In genomic region chr3:53495518-53496501, GRCh38 we compare ENCODE assay signal across 8 cellular contexts. TPM values are rescaled to one million over a fixed set of nuclear protein-coding genes. Genes with fewer than 3 reads are reported as not detected.
A peak's percentile ranks its signal among the peaks of the same experiment; 100 is the strongest.
DNase-seq lines count a peak whose midpoint lies in the region; ATAC-seq lines count a peak whose summit lies in the region.

No MANE protein-coding gene starts in this region.

- no peaks in the 10 kb centered on the region for H3K36me3 ChIP-seq in SJCRH30

- ATAC-seq in activated T-cell treated with anti-CD3 and anti-CD28 coated beads, Interleukin-2, amount 50 U/mL, for 4 hours = peak in 1 of 2 donors; percentile 19
- ATAC-seq in right cardiac atrium = peak; percentile 58 to 59
- ATAC-seq in sciatic nerve = peak; percentile 70
- no peak for ATAC-seq in GM21381 (IDR thresholded peaks at IDR 0.05; ENCODE audit: unreplicated experiment)
- ATAC-seq in GM21447 (IDR thresholded peaks at IDR 0.05; ENCODE audit: unreplicated experiment) = no peak

- H3K4me1 ChIP-seq in right cardiac atrium (ENCODE audit: control insufficient read depth, insufficient read depth, low read length) (peaks cover 2% of the 10 kb centered on the region), SJCRH30 (no peaks in the 10 kb centered on the region)

- intact Hi-C loops in right cardiac atrium (cut with DNase I) = no loop called here
- intact Hi-C loops in sciatic nerve (cut with DNase I) = no loop called here

- H3K4me3 Mint-ChIP-seq in activated T-cell treated with anti-CD3 and anti-CD28 coated beads, Interleukin-2, amount 50 U/mL, for 4 hours = peak overlapping the region; percentile 41

- DNase-seq in NCI-H1417 (lab: John Stamatoyannopoulos, UW) = peak; percentile 33 to 77 (median 59)
- DNase-seq in NCI-H1417 treated with DMSO at 0.1 percent for 48 hours (lab: John Stamatoyannopoulos, UW) = no peak
- no peak for DNase-seq in activated T-cell treated with anti-CD3 and anti-CD28 coated beads, Interleukin-2, amount 50 U/mL, for 4 hours
- DNase-seq in right cardiac atrium = peak in 1 of 3 donors; percentile 60
- peak; percentile 62 for DNase-seq in sciatic nerve (ENCODE audit: low spot score)
- no peak for DNase-seq in SJCRH30

- no peaks in the 10 kb centered on the region for H3K9me3 Mint-ChIP-seq in activated T-cell treated with anti-CD3 and anti-CD28 coated beads, Interleukin-2, amount 50 U/mL, for 4 hours

- peaks cover 51% of the 10 kb centered on the region for H3K27me3 Mint-ChIP-seq in activated T-cell treated with anti-CD3 and anti-CD28 coated beads, Interleukin-2, amount 50 U/mL, for 4 hours (ENCODE audit: low read depth)

- WGBS in right cardiac atrium = 9% methylated on average over 57 of the region's 57 CpGs

- peaks cover 2% of the 10 kb centered on the region for H3K27me3 ChIP-seq in right cardiac atrium (ENCODE audit: control insufficient read depth, insufficient read depth)
- no peaks in the 10 kb centered on the region for H3K27me3 ChIP-seq in SJCRH30

- H3K9me3 ChIP-seq in right cardiac atrium (ENCODE audit: control insufficient read depth, low read length) = no peaks in the 10 kb centered on the region
- no peaks in the 10 kb centered on the region for H3K9me3 ChIP-seq in SJCRH30 (replicated peaks)

- peaks cover 6% of the 10 kb centered on the region for H3K4me1 Mint-ChIP-seq in activated T-cell treated with anti-CD3 and anti-CD28 coated beads, Interleukin-2, amount 50 U/mL, for 4 hours (ENCODE audit: low read depth)

- peak overlapping the region; percentile 52 for H3K4me3 ChIP-seq in right cardiac atrium (ENCODE audit: low read length)
- no peak overlapping the region for H3K4me3 ChIP-seq in SJCRH30

- H3K36me3 Mint-ChIP-seq in activated T-cell treated with anti-CD3 and anti-CD28 coated beads, Interleukin-2, amount 50 U/mL, for 4 hours (ENCODE audit: insufficient read depth) = no peaks in the 10 kb centered on the region

- H3K27ac ChIP-seq in right cardiac atrium (ENCODE audit: low read length) (no peak overlapping the region), SJCRH30 (no peak overlapping the region)

RNA-seq across cellular contexts. Expression of gene CACNA1D, which starts 1.4 kb away (rescaled TPM):
- total RNA-seq in activated T-cell treated with anti-CD3 and anti-CD28 coated beads, Interleukin-2, amount 50 U/mL, for 4 hours = under 1 TPM; 0.18 to 0.52 (median 0.51) TPM
- total RNA-seq in right cardiac atrium (10 to 100 TPM in 3 of 4 donors, 1 to 10 TPM in 1; 8.5 to 11.3 (median 10.5) TPM), sciatic nerve (13.0 TPM)
- 3.7 TPM for polyA plus RNA-seq in right cardiac atrium
- not detected in 2 replicates for total RNA-seq in SJCRH30 (2014; rRNA removed; shearing (Covaris generic))

Comparison
In these comparisons a context has a peak if more than half of its experiments do, and no peak if none do; other contexts are left out.
1. DNase-seq: peak in NCI-H1417 (3 of 3) and sciatic nerve (single experiment); none in NCI-H1417 treated with DMSO at 0.1 percent for 48 hours (single experiment), activated T-cell treated with anti-CD3 and anti-CD28 coated beads, Interleukin-2, amount 50 U/mL, for 4 hours (single experiment) and SJCRH30 (0 of 2).
2. ATAC-seq: peak in right cardiac atrium (2 of 2) and sciatic nerve (single experiment); none in GM21381 (single experiment) and GM21447 (single experiment).